2 cellular contexts compared by ENCODE assay signal in the genomic region with DNA sequence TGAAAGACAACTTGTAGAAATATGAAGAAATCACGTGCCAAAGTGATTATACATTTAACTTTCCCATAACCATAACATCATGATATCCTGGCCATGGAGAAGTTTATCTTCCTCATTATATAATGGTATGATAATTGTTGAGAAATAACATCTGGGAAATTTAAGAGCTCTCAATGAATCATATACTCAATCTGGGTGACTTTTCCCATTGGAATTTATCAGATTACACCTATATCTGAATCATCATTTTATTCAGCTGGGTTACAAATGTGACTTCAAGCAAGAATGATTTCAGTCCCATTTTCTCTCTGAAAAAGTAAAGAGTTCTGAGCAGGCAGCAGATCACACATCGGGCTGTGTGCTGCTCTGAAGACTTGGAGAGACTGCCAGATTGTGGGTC.
TF ChIP-seq lines count a peak whose summit lies in the region.

No MANE protein-coding gene starts in this region.

TF ChIP-seq in GM23338, 12 proteins besides CTCF, POLR2A, EP300 and RAD21 (continued from another document):
- TF ChIP-seq REST (IDR thresholded peaks at IDR 0.05; ENCODE audit: unreplicated experiment) (no peak), EZH2phosphoT487 (IDR thresholded peaks at IDR 0.05; ENCODE audit: unreplicated experiment) (no peak)
TF ChIP-seq in GM23338: peak in this region for 0.

TF ChIP-seq in SK-N-SH, 30 proteins besides CTCF, POLR2A, EP300 and RAD21 (continued from another document):
- TF ChIP-seq FOSL2 (IDR thresholded peaks at IDR 0.05; ENCODE audit: borderline replicate concordance, low read depth) (peak; percentile 97), NFIC (IDR thresholded peaks at IDR 0.05; ENCODE audit: borderline replicate concordance) (peak; percentile 67), ZBTB33 (IDR thresholded peaks at IDR 0.05; ENCODE audit: borderline replicate concordance, low read depth) (no peak), FOXM1 (IDR thresholded peaks at IDR 0.05; ENCODE audit: low read depth) (peak; percentile 60; the same call in 1 of the 2 replicates), EZH2phosphoT487 (IDR thresholded peaks at IDR 0.05; ENCODE audit: borderline replicate concordance, low read depth) (no peak), PBX3 (IDR thresholded peaks at IDR 0.05) (peak; percentile 80), MEF2A (IDR thresholded peaks at IDR 0.05; ENCODE audit: borderline replicate concordance, low read depth) (peak; percentile 54; the same call in 1 of the 2 replicates), JUND (IDR thresholded peaks at IDR 0.05) (peak; percentile 95), TCF12 (IDR thresholded peaks at IDR 0.05) (peak; percentile 97), YY1 (IDR thresholded peaks at IDR 0.05; ENCODE audit: low read depth) (0 out of 2 replicates have a peak, but pooled peaks have one; percentile 24), RFX5 (IDR thresholded peaks at IDR 0.05; ENCODE audit: low read length) (no peak), RXRA (IDR thresholded peaks at IDR 0.05; ENCODE audit: borderline replicate concordance, low read depth) (0 out of 2 replicates have a peak, but pooled peaks have one; percentile 58), TEAD4 (IDR thresholded peaks at IDR 0.05; ENCODE audit: borderline replicate concordance, insufficient read depth) (peak; percentile 88), IRF3 (IDR thresholded peaks at IDR 0.05; ENCODE audit: low read depth, low read length) (no peak), ELF1 (IDR thresholded peaks at IDR 0.05) (peak; percentile 46; the same call in 1 of the 2 replicates), CHD2 (IDR thresholded peaks at IDR 0.05; ENCODE audit: low read length, partially characterized antibody) (no peak), MAX (IDR thresholded peaks at IDR 0.05; ENCODE audit: low read depth) (peak; percentile 45; the same call in 1 of the 2 replicates)
- TF ChIP-seq, protein P1, sequence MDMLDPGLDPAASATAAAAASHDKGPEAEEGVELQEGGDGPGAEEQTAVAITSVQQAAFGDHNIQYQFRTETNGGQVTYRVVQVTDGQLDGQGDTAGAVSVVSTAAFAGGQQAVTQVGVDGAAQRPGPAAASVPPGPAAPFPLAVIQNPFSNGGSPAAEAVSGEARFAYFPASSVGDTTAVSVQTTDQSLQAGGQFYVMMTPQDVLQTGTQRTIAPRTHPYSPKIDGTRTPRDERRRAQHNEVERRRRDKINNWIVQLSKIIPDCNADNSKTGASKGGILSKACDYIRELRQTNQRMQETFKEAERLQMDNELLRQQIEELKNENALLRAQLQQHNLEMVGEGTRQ (IDR thresholded peaks at IDR 0.05; ENCODE audit: borderline replicate concordance, low read depth, low read length): no peak
TF ChIP-seq in SK-N-SH: peak in this region for 13.
